In genomic region chr9:125570246-125570645, GRCh38 we compare ENCODE assay signal across 23 cellular contexts.
"Had no signal": no experiment of that assay in that cellular context is flagged by ENCODE, and none has a peak within 500 bp of the region (broad histone marks: within the 10 kb centered on the region; RNA-seq: fewer than 3 reads in every experiment).

No MANE protein-coding gene starts in this region.

- H3K4me3 Mint-ChIP-seq: dendritic cell treated with granulocyte-macrophage colony-stimulating factor and Interleukin-4, amounts not matched to agents 40 ng/mL and 50 ng/mL, for 4 days; effector memory CD8-positive, alpha-beta T cell; mesothelial cell of epicardium had no signal

- H3K9me3 ChIP-seq: colonic mucosa, gastrocnemius medialis, lower lobe of right lung had no signal

- ATAC-seq: effector memory CD8-positive, alpha-beta T cell; esophagus mucosa; gastrocnemius medialis; heart right ventricle; left cardiac atrium; left lung; left ventricle myocardium superior; lower lobe of right lung; mucosa of descending colon had no signal

- H3K27ac Mint-ChIP-seq: dendritic cell treated with granulocyte-macrophage colony-stimulating factor and Interleukin-4, amounts not matched to agents 40 ng/mL and 50 ng/mL, for 4 days; effector memory CD8-positive, alpha-beta T cell; mesothelial cell of epicardium had no signal

- H3K4me3 ChIP-seq: colonic mucosa, esophagus squamous epithelium, gastrocnemius medialis, heart right ventricle, left lung, lower lobe of right lung, mucosa of descending colon had no signal

- H3K4me1 ChIP-seq: colonic mucosa, gastrocnemius medialis, left lung, lower lobe of right lung had no signal

- H3K27ac ChIP-seq: colonic mucosa, gastrocnemius medialis, heart right ventricle, left lung, lower lobe of right lung had no signal

- H3K4me1 Mint-ChIP-seq: mesothelial cell of epicardium had no signal

- FAIRE-seq: endothelial cell of umbilical vein, keratinocyte had no signal

- DNase-seq: colonic mucosa; cortex of kidney; effector CD8-positive, alpha-beta T cell; effector memory CD8-positive, alpha-beta T cell; esophagus squamous epithelium; foreskin fibroblast; foreskin melanocyte; gastrocnemius medialis; glutamatergic neuron; head of caudate nucleus; heart right ventricle; hippocampal formation; left cardiac atrium; left lung; left ventricle myocardium superior; lower lobe of right lung; mesenchymal stem cell; mucosa of descending colon had no signal

- H3K27me3 Mint-ChIP-seq: dendritic cell treated with granulocyte-macrophage colony-stimulating factor and Interleukin-4, amounts not matched to agents 40 ng/mL and 50 ng/mL, for 4 days; effector memory CD8-positive, alpha-beta T cell had no signal

- H3K27me3 ChIP-seq: colonic mucosa, esophagus squamous epithelium, gastrocnemius medialis, heart right ventricle, left lung had no signal

- H3K36me3 ChIP-seq: colonic mucosa, esophagus squamous epithelium, gastrocnemius medialis, left lung, lower lobe of right lung had no signal
